ENCODE assay signal across 7 cellular contexts in genomic region chr5:49530-49929, GRCh38. TPM values are rescaled to one million over a fixed set of nuclear protein-coding genes. Genes with fewer than 3 reads are reported as not detected.
"Had no signal": no experiment of that assay in that cellular context is flagged by ENCODE, and none has a peak within 500 bp of the region (broad histone marks: within the 10 kb centered on the region; RNA-seq: fewer than 3 reads in every experiment).

No MANE protein-coding gene starts in this region.

RNA-seq across cellular contexts. Expression of gene PLEKHG4B, which starts 42.4 kb away (rescaled TPM):
- total RNA-seq: activated CD4-positive, alpha-beta memory T cell treated with anti-CD3 and anti-CD28 coated beads, Interleukin-2, amount 10 ng/mL, durations not matched to agents 7 days and 5 days; activated CD8-positive, alpha-beta memory T cell treated with anti-CD3 and anti-CD28 coated beads, Interleukin-2, amount 10 ng/mL, durations not matched to agents 7 days and 5 days; activated CD8-positive, alpha-beta T cell treated with anti-CD3 and anti-CD28 coated beads, Interleukin-2, amount 10 ng/mL, durations not matched to agents 7 days and 5 days; activated naive CD4-positive, alpha-beta T cell treated with anti-CD3 and anti-CD28 coated beads for 36 hours; activated T-helper 2 cell treated with anti-CD3 and anti-CD28 coated beads, Interferon-gamma antibody, Interleukin-2, Interleukin-4, amounts not matched to agents 10 μg/mL and 5 μg/mL and 100 μg/mL, durations not matched to agents 14 hours and 24 hours and 36 hours; T-helper 1 cell treated with Interleukin-12 subunit alpha and Interleukin-12 subunit beta and Interleukin-4 antibody, amounts not matched to agents 30 ng/mL and 1 ng/mL, for 36 hours; T-helper 2 cell treated with Interferon-gamma antibody and Interleukin-4, amounts not matched to agents 100 ng/mL and 5 ng/mL, for 36 hours had no signal
